Comparison of ENCODE assay signal across 13 cellular contexts in the genomic region with DNA sequence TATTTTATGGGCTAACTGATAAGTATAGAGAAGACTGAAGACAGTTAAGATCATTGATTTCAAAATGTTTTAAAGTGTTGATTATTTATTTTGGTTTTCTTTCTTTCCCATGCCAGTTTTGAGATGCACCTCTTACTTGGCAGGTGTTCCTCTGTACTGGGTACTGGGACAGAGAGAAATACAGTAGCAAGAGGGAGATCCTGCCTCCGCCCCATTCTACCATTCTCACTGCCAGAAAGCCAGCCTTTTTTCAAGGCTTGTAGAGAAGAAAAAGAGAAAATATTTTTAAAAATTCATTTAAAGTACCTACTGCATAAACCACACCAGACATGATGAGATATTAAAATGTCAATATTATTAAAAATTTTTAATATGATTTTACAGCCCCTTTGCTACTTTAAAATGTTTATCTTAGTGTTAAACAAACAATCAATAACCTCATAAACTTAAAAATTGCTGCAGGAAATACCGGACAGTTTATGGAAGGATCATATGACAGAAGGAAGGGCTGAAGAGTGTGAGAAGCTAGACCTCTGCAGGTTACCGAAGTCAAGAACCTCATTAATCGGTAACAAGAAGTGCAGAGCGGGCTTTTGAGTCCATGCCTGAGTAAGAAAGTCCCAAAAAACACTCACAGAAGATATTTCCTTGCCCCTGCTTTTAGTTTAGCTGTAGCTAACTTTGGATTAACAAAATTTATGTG.
DNase-seq lines count a peak whose midpoint lies in the region; ATAC-seq and TF ChIP-seq lines count a peak whose summit lies in the region.
"Had no signal": no experiment of that assay in that cellular context is flagged by ENCODE, and none has a peak within 500 bp of the region (broad histone marks: within the 10 kb centered on the region; RNA-seq: fewer than 3 reads in every experiment).

No MANE protein-coding gene starts in this region.

- no peaks in the 10 kb centered on the region for H3K27me3 ChIP-seq in esophagus muscularis mucosa

- TF ChIP-seq POLR2A in esophagus muscularis mucosa (IDR thresholded peaks at IDR 0.05; ENCODE audit: low read depth): no peak

- H3K9me3 Mint-ChIP-seq in activated CD4-positive, alpha-beta T cell treated with anti-CD3 and anti-CD28 coated beads for 36 hours (ENCODE audit: low read depth): no peaks in the 10 kb centered on the region
- H3K9me3 Mint-ChIP-seq in activated CD4-positive, alpha-beta T cell treated with anti-CD3 and anti-CD28 coated beads, Interleukin-2, amount 10 ng/mL, durations not matched to agents 24 days and 14 days: peaks cover 4% of the 10 kb centered on the region
- no peaks in the 10 kb centered on the region for H3K9me3 Mint-ChIP-seq in stimulated activated effector memory CD8-positive, alpha-beta T cell treated with anti-CD3 and anti-CD28 coated beads, Interleukin-12 subunit alpha, Interleukin-12 subunit beta, amount 100 ng/mL, for 72 hours

- H3K27ac Mint-ChIP-seq in activated CD4-positive, alpha-beta T cell treated with anti-CD3 and anti-CD28 coated beads for 36 hours: peak overlapping the region; percentile 51
- H3K27ac Mint-ChIP-seq in activated CD4-positive, alpha-beta T cell treated with anti-CD3 and anti-CD28 coated beads, Interleukin-2, amount 10 ng/mL, durations not matched to agents 24 days and 14 days: no peak overlapping the region
- H3K27ac Mint-ChIP-seq in stimulated activated effector memory CD8-positive, alpha-beta T cell treated with anti-CD3 and anti-CD28 coated beads, Interleukin-12 subunit alpha, Interleukin-12 subunit beta, amount 100 ng/mL, for 72 hours: no peak overlapping the region

- H3K27me3 Mint-ChIP-seq in activated CD4-positive, alpha-beta T cell treated with anti-CD3 and anti-CD28 coated beads for 36 hours: peaks cover 8% of the 10 kb centered on the region
- H3K27me3 Mint-ChIP-seq in activated CD4-positive, alpha-beta T cell treated with anti-CD3 and anti-CD28 coated beads, Interleukin-2, amount 10 ng/mL, durations not matched to agents 24 days and 14 days: peaks cover 17% of the 10 kb centered on the region

- H3K27ac ChIP-seq in esophagus muscularis mucosa (replicated peaks in 1 of 4): peak overlapping the region in 3 of 4 donors; percentile 40 to 60 (median 56)

- ATAC-seq in activated CD4-positive, alpha-beta T cell treated with anti-CD3 and anti-CD28 coated beads for 36 hours: no peak
- no peak for ATAC-seq in stimulated activated effector memory CD8-positive, alpha-beta T cell treated with anti-CD3 and anti-CD28 coated beads, Interleukin-12 subunit alpha, Interleukin-12 subunit beta, amount 100 ng/mL, for 72 hours
- no peak for ATAC-seq in left colon

- H3K36me3 ChIP-seq in esophagus muscularis mucosa: no peaks in the 10 kb centered on the region

- no peak for TF ChIP-seq CTCF in esophagus muscularis mucosa (IDR thresholded peaks at IDR 0.05)

- H3K4me1 ChIP-seq in esophagus muscularis mucosa: no peaks in the 10 kb centered on the region

- no peaks in the 10 kb centered on the region for H3K9me3 ChIP-seq in esophagus muscularis mucosa
- H3K9me3 ChIP-seq: mucosa of descending colon had no signal

- POLR2A ChIA-PET in activated CD4-positive, alpha-beta T cell treated with anti-CD3 and anti-CD28 coated beads for 36 hours (lab: Charles Lee): interaction anchor here (0.7 kb wide), 1 partner anchor 10 kb away, joined by 4 read pairs; no protein-coding TSS in a partner anchor

- no peaks in the 10 kb centered on the region for H3K36me3 Mint-ChIP-seq in activated CD4-positive, alpha-beta T cell treated with anti-CD3 and anti-CD28 coated beads for 36 hours (ENCODE audit: low read depth)
- peaks cover 2% of the 10 kb centered on the region for H3K36me3 Mint-ChIP-seq in activated CD4-positive, alpha-beta T cell treated with anti-CD3 and anti-CD28 coated beads, Interleukin-2, amount 10 ng/mL, durations not matched to agents 24 days and 14 days (ENCODE audit: low read depth)
- no peaks in the 10 kb centered on the region for H3K36me3 Mint-ChIP-seq in stimulated activated effector memory CD8-positive, alpha-beta T cell treated with anti-CD3 and anti-CD28 coated beads, Interleukin-12 subunit alpha, Interleukin-12 subunit beta, amount 100 ng/mL, for 72 hours

- CTCF ChIA-PET in activated CD4-positive, alpha-beta T cell treated with anti-CD3 and anti-CD28 coated beads for 36 hours (lab: Charles Lee): interaction anchor here (0.6 to 3.2 kb wide), 13 partner anchors 8 to 495 kb away, joined by 3 to 18 read pairs (median 5); no protein-coding TSS in a partner anchor

- TF ChIP-seq EP300 in esophagus muscularis mucosa (IDR thresholded peaks at IDR 0.05): no peak

- peaks cover 22% of the 10 kb centered on the region for H3K4me1 Mint-ChIP-seq in activated CD4-positive, alpha-beta T cell treated with anti-CD3 and anti-CD28 coated beads for 36 hours
- peaks cover 18% of the 10 kb centered on the region for H3K4me1 Mint-ChIP-seq in activated CD4-positive, alpha-beta T cell treated with anti-CD3 and anti-CD28 coated beads, Interleukin-2, amount 10 ng/mL, durations not matched to agents 24 days and 14 days
- peaks cover 18% of the 10 kb centered on the region for H3K4me1 Mint-ChIP-seq in stimulated activated effector memory CD8-positive, alpha-beta T cell treated with anti-CD3 and anti-CD28 coated beads, Interleukin-12 subunit alpha, Interleukin-12 subunit beta, amount 100 ng/mL, for 72 hours

- 62% methylated on average over 5 of the region's 5 CpGs for WGBS in esophagus muscularis mucosa

- no peak overlapping the region for H3K4me3 ChIP-seq in esophagus muscularis mucosa
- H3K4me3 ChIP-seq: mucosa of descending colon had no signal

- intact Hi-C loops in activated CD4-positive, alpha-beta T cell treated with anti-CD3 and anti-CD28 coated beads for 36 hours (cut with DNase I, micrococcal nuclease): loop anchor here (2.0 to 10.0 kb wide), 4 partner anchors 275 to 578 kb away; no protein-coding TSS in a partner anchor
- intact Hi-C loops in activated CD4-positive, alpha-beta T cell treated with anti-CD3 and anti-CD28 coated beads, Interleukin-2, amount 10 ng/mL, durations not matched to agents 24 days and 14 days (cut with micrococcal nuclease): loop anchor here (1.0 to 5.0 kb wide), 4 partner anchors 68 to 435 kb away; no protein-coding TSS in a partner anchor
- intact Hi-C loops in esophagus muscularis mucosa (cut with DNase I) (loop anchor here (10.0 kb wide), 1 partner anchor 435 kb away; no protein-coding TSS in a partner anchor), left colon (cut with DNase I, micrococcal nuclease) (no loop called here)

- H3K4me3 Mint-ChIP-seq in activated CD4-positive, alpha-beta T cell treated with anti-CD3 and anti-CD28 coated beads for 36 hours: no peak overlapping the region
- H3K4me3 Mint-ChIP-seq in activated CD4-positive, alpha-beta T cell treated with anti-CD3 and anti-CD28 coated beads, Interleukin-2, amount 10 ng/mL, durations not matched to agents 24 days and 14 days: no peak overlapping the region
- H3K4me3 Mint-ChIP-seq in stimulated activated effector memory CD8-positive, alpha-beta T cell treated with anti-CD3 and anti-CD28 coated beads, Interleukin-12 subunit alpha, Interleukin-12 subunit beta, amount 100 ng/mL, for 72 hours: peak overlapping the region; percentile 48

- DNase-seq in activated CD4-positive, alpha-beta T cell treated with anti-CD3 and anti-CD28 coated beads for 36 hours: no peak
- DNase-seq in activated CD4-positive, alpha-beta T cell treated with anti-CD3 and anti-CD28 coated beads, Interleukin-2, amount 10 ng/mL, durations not matched to agents 24 days and 14 days: no peak
- DNase-seq in LHCN-M2 (ENCODE audit: low read depth) (peak; percentile 3), esophagus muscularis mucosa (ENCODE audit: extremely low spot score) (no peak), left colon (no peak), 8988T (no peak), epidermal melanocyte (ENCODE audit: insufficient read length, low spot score) (no peak)
- no peak for DNase-seq in stimulated activated effector memory CD8-positive, alpha-beta T cell treated with anti-CD3 and anti-CD28 coated beads, Interleukin-12 subunit alpha, Interleukin-12 subunit beta, amount 100 ng/mL, for 72 hours (ENCODE audit: low spot score in 2 of 2)
- DNase-seq: DMS79, NCI-H187, retina, trophoblast cell had no signal

Comparison
In these comparisons a context has a peak if more than half of its experiments do, and no peak if none do; other contexts are left out.
1. intact Hi-C loops: an anchor here in activated CD4-positive, alpha-beta T cell treated with anti-CD3 and anti-CD28 coated beads for 36 hours (2.0 to 10.0 kb wide), activated CD4-positive, alpha-beta T cell treated with anti-CD3 and anti-CD28 coated beads, Interleukin-2, amount 10 ng/mL, durations not matched to agents 24 days and 14 days (1.0 to 5.0 kb wide) and esophagus muscularis mucosa (10.0 kb wide); none called in left colon.